In genomic region chr21:36784942-36785341, GRCh38 we compare ENCODE assay signal across 1 cellular context.
TF ChIP-seq lines count a peak whose summit lies in the region.

No MANE protein-coding gene starts in this region.

TF ChIP-seq in HCT116, 20 proteins besides CTCF, POLR2A, EP300 and RAD21 (continued from another document):
- TF ChIP-seq ZBTB33 (IDR thresholded peaks at IDR 0.05; ENCODE audit: extremely low read depth, insufficient replicate concordance, low read length) (no peak), EGR1 (IDR thresholded peaks at IDR 0.05; ENCODE audit: low read depth) (no peak), CEBPB (IDR thresholded peaks at IDR 0.05; ENCODE audit: low read depth) (no peak), SP1 (IDR thresholded peaks at IDR 0.05; ENCODE audit: low read depth) (no peak)
